9 cellular contexts compared by ENCODE assay signal in the genomic region with DNA sequence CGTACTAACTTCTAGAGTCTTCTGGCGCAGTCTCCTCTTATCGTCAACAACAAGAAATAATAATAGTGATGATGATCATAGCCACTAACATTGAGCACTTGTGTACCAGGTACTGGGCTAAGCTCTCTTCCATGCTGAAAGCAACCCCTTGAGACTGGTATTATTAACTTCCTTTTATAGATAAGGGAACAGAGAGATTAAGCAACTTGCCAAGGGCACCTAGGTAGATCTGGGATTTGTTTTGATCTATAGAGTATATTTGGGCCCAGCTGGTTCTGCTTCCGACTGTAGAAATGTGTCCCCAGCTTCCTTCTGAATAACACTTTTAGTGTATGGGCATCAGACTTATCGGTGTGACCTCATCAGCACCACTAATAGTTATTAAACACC. TPM values are rescaled to one million over a fixed set of nuclear protein-coding genes. Genes with fewer than 3 reads are reported as not detected.
A peak's percentile ranks its signal among the peaks of the same experiment; 100 is the strongest.
DNase-seq lines count a peak whose midpoint lies in the region; ATAC-seq lines count a peak whose summit lies in the region.
"Had no signal": no experiment of that assay in that cellular context is flagged by ENCODE, and none has a peak within 500 bp of the region (broad histone marks: within the 10 kb centered on the region; RNA-seq: fewer than 3 reads in every experiment).

No MANE protein-coding gene starts in this region.

- DNase-seq in caudate nucleus (lab: John Stamatoyannopoulos, UW) (no peak), NCI-H526 (lab: John Stamatoyannopoulos, UW) (no peak), mucosa of gallbladder (ENCODE audit: low spot score) (no peak), cortex of kidney (lab: John Stamatoyannopoulos, UW) (no peak), NCI-H1930 (lab: John Stamatoyannopoulos, UW) (no peak)
- no peak for DNase-seq in natural killer cell treated with Interleukin-12 subunit alpha and Interleukin-12 subunit beta and Interleukin-15 and Interleukin-18, amount 100 ng/mL, for 72 hours (ENCODE audit: low spot score)
- DNase-seq: NCI-H2029 treated with DMSO at 0.1 percent for 48 hours had no signal

- H3K27me3 ChIP-seq in ACC112 (ENCODE audit: insufficient read depth, low read length), result no peaks in the 10 kb centered on the region
- no peaks in the 10 kb centered on the region for H3K27me3 ChIP-seq in HUES48 (ENCODE audit: control insufficient read depth, insufficient read depth, low read length)

- peak overlapping the region; percentile 7 for H3K9ac ChIP-seq in HUES48 (ENCODE audit: low read depth, low read length)

- peak overlapping the region; percentile 73 to 90 for H3K27ac Mint-ChIP-seq in natural killer cell treated with Interleukin-12 subunit alpha and Interleukin-12 subunit beta and Interleukin-15 and Interleukin-18, amount 100 ng/mL, for 72 hours

- H3K27ac ChIP-seq in ACC112 (ENCODE audit: low read depth, low read length) (no peak overlapping the region), HUES48 (ENCODE audit: low read depth, low read length) (peak overlapping the region; percentile 91), caudate nucleus (ENCODE audit: low read depth, low read length) (peak overlapping the region; percentile 95)

- H3K9me3 Mint-ChIP-seq in natural killer cell treated with Interleukin-12 subunit alpha and Interleukin-12 subunit beta and Interleukin-15 and Interleukin-18, amount 100 ng/mL, for 72 hours, result no peaks in the 10 kb centered on the region

- H3K79me2 ChIP-seq in ACC112 (ENCODE audit: control insufficient read depth, insufficient read depth, low read length, unreplicated experiment), result no peaks in the 10 kb centered on the region

- H3K27me3 Mint-ChIP-seq in natural killer cell treated with Interleukin-12 subunit alpha and Interleukin-12 subunit beta and Interleukin-15 and Interleukin-18, amount 100 ng/mL, for 72 hours, result peaks cover 0 to 3% of the 10 kb centered on the region in 2 donors

- ATAC-seq in natural killer cell treated with Interleukin-12 subunit alpha and Interleukin-12 subunit beta and Interleukin-15 and Interleukin-18, amount 100 ng/mL, for 72 hours, result no peak

- H3K36me3 ChIP-seq in ACC112 (ENCODE audit: insufficient read depth, low read length) (no peaks in the 10 kb centered on the region), HUES48 (ENCODE audit: control insufficient read depth, insufficient read depth, low read length) (no peaks in the 10 kb centered on the region)

- H2AFZ ChIP-seq in ACC112 (ENCODE audit: low read length, unreplicated experiment), result no peak overlapping the region

- H3K4me1 ChIP-seq in ACC112 (ENCODE audit: control insufficient read depth, insufficient read depth, low read length, unreplicated experiment) (peaks cover 23% of the 10 kb centered on the region), HUES48 (ENCODE audit: control insufficient read depth, insufficient read depth, low read length) (peaks cover 57% of the 10 kb centered on the region)

- no peaks in the 10 kb centered on the region for H3K9me3 ChIP-seq in HUES48 (ENCODE audit: control insufficient read depth, insufficient read depth, low read length)

- H3K4me3 Mint-ChIP-seq in natural killer cell treated with Interleukin-12 subunit alpha and Interleukin-12 subunit beta and Interleukin-15 and Interleukin-18, amount 100 ng/mL, for 72 hours, result peak overlapping the region; percentile 93

- no peaks in the 10 kb centered on the region for H3K36me3 Mint-ChIP-seq in natural killer cell treated with Interleukin-12 subunit alpha and Interleukin-12 subunit beta and Interleukin-15 and Interleukin-18, amount 100 ng/mL, for 72 hours

- H3K4me3 ChIP-seq in ACC112 (ENCODE audit: low read depth, low read length) (peak overlapping the region; percentile 75; the same call in 1 of the 2 replicates), HUES48 (ENCODE audit: low read depth, low read length) (peak overlapping the region; percentile 84)

- H3K4me1 Mint-ChIP-seq in natural killer cell treated with Interleukin-12 subunit alpha and Interleukin-12 subunit beta and Interleukin-15 and Interleukin-18, amount 100 ng/mL, for 72 hours (ENCODE audit: low read depth in 2 of 2), result peaks cover 28 to 46% of the 10 kb centered on the region in 2 donors

RNA-seq across cellular contexts. Expression of gene ZNF219, which starts 1.1 kb away (rescaled TPM):
- 1 to 10 TPM; 4.5 to 9.5 TPM for total RNA-seq in natural killer cell treated with Interleukin-12 subunit alpha and Interleukin-12 subunit beta and Interleukin-15 and Interleukin-18, amount 100 ng/mL, for 72 hours
- 57.5 TPM for total RNA-seq in mucosa of gallbladder

RNA-seq across cellular contexts. Expression of gene TMEM253, which starts 1.3 kb away (rescaled TPM):
- total RNA-seq in natural killer cell treated with Interleukin-12 subunit alpha and Interleukin-12 subunit beta and Interleukin-15 and Interleukin-18, amount 100 ng/mL, for 72 hours, result not detected
- total RNA-seq in mucosa of gallbladder, result 4.3 TPM

RNA-seq across cellular contexts. Expression of gene ARHGEF40, which starts 29.5 kb away (rescaled TPM):
- total RNA-seq in natural killer cell treated with Interleukin-12 subunit alpha and Interleukin-12 subunit beta and Interleukin-15 and Interleukin-18, amount 100 ng/mL, for 72 hours, result under 1 TPM; 0.36 to 0.75 TPM
- 124 TPM for total RNA-seq in mucosa of gallbladder

RNA-seq across cellular contexts. Expression of gene RNASE8, which starts 42.0 kb away (rescaled TPM):
- total RNA-seq in natural killer cell treated with Interleukin-12 subunit alpha and Interleukin-12 subunit beta and Interleukin-15 and Interleukin-18, amount 100 ng/mL, for 72 hours, result not detected
- not detected for total RNA-seq in mucosa of gallbladder

RNA-seq across cellular contexts. Expression of gene OR5AU1, which starts 56.3 kb away (rescaled TPM):
- total RNA-seq in natural killer cell treated with Interleukin-12 subunit alpha and Interleukin-12 subunit beta and Interleukin-15 and Interleukin-18, amount 100 ng/mL, for 72 hours, result not detected
- not detected for total RNA-seq in mucosa of gallbladder

Comparison
In these comparisons a context has a peak if more than half of its experiments do, and no peak if none do; other contexts are left out.
1. RNA of gene ARHGEF40, which starts 29.5 kb away (total RNA-seq): 124 TPM in mucosa of gallbladder (single experiment); 0.36 to 0.75 TPM in natural killer cell treated with Interleukin-12 subunit alpha and Interleukin-12 subunit beta and Interleukin-15 and Interleukin-18, amount 100 ng/mL, for 72 hours; every median in the first group is over 10 times any median in the second.